ENCODE assay signal across 12 cellular contexts in the genomic region with DNA sequence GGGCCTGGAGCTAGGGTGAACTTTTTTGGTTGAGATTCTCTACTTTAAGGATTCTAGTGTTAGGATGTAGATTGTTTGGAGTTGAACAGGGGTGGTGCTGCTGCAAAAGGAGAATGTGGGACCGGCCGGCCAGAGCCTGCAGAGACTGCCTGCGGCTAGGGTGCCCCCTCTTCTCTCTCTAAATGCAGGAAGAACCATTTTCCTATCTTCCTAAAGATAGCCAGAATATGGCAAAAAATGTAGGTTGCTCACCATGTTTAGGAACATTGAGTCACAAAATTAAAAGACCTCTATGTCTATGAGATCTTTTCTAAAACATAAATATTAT. TPM values are rescaled to one million over a fixed set of nuclear protein-coding genes. Genes with fewer than 3 reads are reported as not detected.
DNase-seq lines count a peak whose midpoint lies in the region; ATAC-seq and TF ChIP-seq lines count a peak whose summit lies in the region.
"Had no signal": no experiment of that assay in that cellular context is flagged by ENCODE, and none has a peak within 500 bp of the region (broad histone marks: within the 10 kb centered on the region; RNA-seq: fewer than 3 reads in every experiment).

No MANE protein-coding gene starts in this region.

- no peaks in the 10 kb centered on the region for H3K27me3 Mint-ChIP-seq in CD8-positive, alpha-beta T cell (ENCODE audit: low read depth)
- no peaks in the 10 kb centered on the region for H3K27me3 Mint-ChIP-seq in WTC11 (ENCODE audit: low read depth)

- no peak overlapping the region for H3K27ac ChIP-seq in CD8-positive, alpha-beta T cell (ENCODE audit: low read depth, low read length)
- no peak overlapping the region for H3K27ac ChIP-seq in mesenchymal stem cell (ENCODE audit: low read length, poor library complexity, severe bottlenecking)
- H3K27ac ChIP-seq in stomach, result peak overlapping the region; percentile 1 to 68 (median 63)
- no peak overlapping the region for H3K27ac ChIP-seq in PC-9

- H3K4ac ChIP-seq in mesenchymal stem cell (ENCODE audit: low read depth in 1 of 2, low read length in 2 of 2), result no peak overlapping the region

- no peak overlapping the region for H2AFZ ChIP-seq in mesenchymal stem cell (ENCODE audit: low read depth, low read length)
- H2AFZ ChIP-seq in PC-9, result no peak overlapping the region

- no peak for TF ChIP-seq CTCF in CD8-positive, alpha-beta T cell (IDR thresholded peaks at IDR 0.05)
- TF ChIP-seq CTCF in WTC11 (IDR thresholded peaks at IDR 0.05) (no peak), stomach (IDR thresholded peaks at IDR 0.05) (no peak), PC-9 (conservative IDR thresholded peaks at IDR 0.05) (no peak)

- no peak overlapping the region for H2BK15ac ChIP-seq in mesenchymal stem cell (ENCODE audit: low read depth, poor library complexity, severe bottlenecking)

- H4K91ac ChIP-seq in mesenchymal stem cell (ENCODE audit: low read length), result no peak overlapping the region

- POLR2A ChIA-PET in CD8-positive, alpha-beta T cell (lab: Charles Lee), result no interaction called here
- POLR2A ChIA-PET in WTC11 (lab: Charles Lee) (no interaction called here), PC-9 (lab: Charles Lee; ENCODE audit: unreplicated experiment) (no interaction called here)

- H3K9ac ChIP-seq in mesenchymal stem cell (ENCODE audit: low read length), result peak overlapping the region; percentile 70

- peaks cover 2% of the 10 kb centered on the region for H3K79me1 ChIP-seq in mesenchymal stem cell (replicated peaks; ENCODE audit: low read length, poor library complexity, severe bottlenecking)

- H4K20me1 ChIP-seq in PC-9 (ENCODE audit: insufficient read depth), result peaks cover 3% of the 10 kb centered on the region; the same call in 1 of the 2 replicates

- CTCF ChIA-PET in CD8-positive, alpha-beta T cell (lab: Charles Lee), result no interaction called here
- CTCF ChIA-PET in WTC11 (lab: Charles Lee), result no interaction called here
- CTCF ChIA-PET in PC-9 (lab: Charles Lee), result no interaction called here

- peaks cover 28% of the 10 kb centered on the region for H3K36me3 Mint-ChIP-seq in CD8-positive, alpha-beta T cell
- peaks cover 6% of the 10 kb centered on the region for H3K36me3 Mint-ChIP-seq in WTC11

- no peak overlapping the region for H3K18ac ChIP-seq in mesenchymal stem cell (ENCODE audit: low read depth in 1 of 2, low read length in 2 of 2)

- ATAC-seq in CD8-positive, alpha-beta T cell, result no peak
- no peak for ATAC-seq in WTC11
- no peak for ATAC-seq in GM18519 (IDR thresholded peaks at IDR 0.05; ENCODE audit: low FRiP score, unreplicated experiment)

- WGBS in mesenchymal stem cell, result no CpG with 5 or more reads among the region's 3 CpGs
- WGBS in stomach, 5 donors, result 64 to 88% (median 70%) methylated on average over 3 of the region's 3 CpGs

- no peak overlapping the region for H2AK5ac ChIP-seq in mesenchymal stem cell (ENCODE audit: low read length, severe bottlenecking)

- peaks cover 13% of the 10 kb centered on the region for H3K4me1 ChIP-seq in CD8-positive, alpha-beta T cell (ENCODE audit: insufficient read depth, low read length)
- no peaks in the 10 kb centered on the region for H3K4me1 ChIP-seq in mesenchymal stem cell (ENCODE audit: control insufficient read depth, insufficient read depth, low read depth, low read length)
- H3K4me1 ChIP-seq in stomach, result peaks cover 0 to 31% (median 17%) of the 10 kb centered on the region in 4 donors
- H3K4me1 ChIP-seq in PC-9 (replicated peaks; ENCODE audit: insufficient read depth), result no peaks in the 10 kb centered on the region

- no peak for TF ChIP-seq POLR2A in stomach (IDR thresholded peaks at IDR 0.05)

- H2BK120ac ChIP-seq in mesenchymal stem cell (ENCODE audit: low read depth, low read length), result no peak overlapping the region

- no peak for TF ChIP-seq EP300 in stomach (IDR thresholded peaks at IDR 0.05)

- peaks cover 3% of the 10 kb centered on the region for H3K36me3 ChIP-seq in CD8-positive, alpha-beta T cell (ENCODE audit: insufficient read depth, low read length)
- H3K36me3 ChIP-seq in mesenchymal stem cell (ENCODE audit: control insufficient read depth in 1 of 2, insufficient read depth in 2 of 2, low read depth in 1 of 2, low read length in 2 of 2), result peaks cover 5 to 26% of the 10 kb centered on the region in 2 experiments
- peaks cover 19 to 44% (median 43%) of the 10 kb centered on the region in 4 donors for H3K36me3 ChIP-seq in stomach
- H3K36me3 ChIP-seq in PC-9 (ENCODE audit: low read depth), result no peaks in the 10 kb centered on the region

- H3K23ac ChIP-seq in mesenchymal stem cell (ENCODE audit: low read length in 2 of 2), result no peak overlapping the region

- no peak for DNase-seq in CD8-positive, alpha-beta T cell
- no peak for DNase-seq in WTC11 (ENCODE audit: low spot score)
- no peak for DNase-seq in mesenchymal stem cell
- no peak for DNase-seq in stomach
- DNase-seq in DMS53 (lab: John Stamatoyannopoulos, UW), result no peak
- no peak for DNase-seq in PC-9
- no peak for DNase-seq in NCI-H69 (lab: John Stamatoyannopoulos, UW)
- DNase-seq: activated effector memory CD4-positive, alpha-beta T cell treated with Interleukin-2 at 50 U/mL for 16 hours; endodermal cell; NCI-H2171 treated with DMSO at 0.1 percent for 48 hours had no signal

- no peak overlapping the region for H2BK12ac ChIP-seq in mesenchymal stem cell (ENCODE audit: low read length in 2 of 2)

- H3K27me3 ChIP-seq in CD8-positive, alpha-beta T cell (ENCODE audit: insufficient read depth, low read length), result no peaks in the 10 kb centered on the region
- H3K27me3 ChIP-seq in mesenchymal stem cell (ENCODE audit: control insufficient read depth in 1 of 2, insufficient read depth in 1 of 2, low read length in 2 of 2), result no peaks in the 10 kb centered on the region
- no peaks in the 10 kb centered on the region for H3K27me3 ChIP-seq in stomach
- H3K27me3 ChIP-seq in PC-9 (ENCODE audit: insufficient read depth, low read depth), result no peaks in the 10 kb centered on the region

- H3K9me3 Mint-ChIP-seq in CD8-positive, alpha-beta T cell, result no peaks in the 10 kb centered on the region
- H3K9me3 Mint-ChIP-seq in WTC11, result no peaks in the 10 kb centered on the region
- H3K9me3 Mint-ChIP-seq: CD14-positive monocyte, endodermal cell had no signal

- no peak overlapping the region for H2BK5ac ChIP-seq in mesenchymal stem cell (ENCODE audit: low read depth, low read length, poor library complexity, severe bottlenecking)

- H3F3A ChIP-seq in PC-9 (ENCODE audit: insufficient read depth, low read depth), result no peaks in the 10 kb centered on the region

- H3K4me1 Mint-ChIP-seq in CD8-positive, alpha-beta T cell (ENCODE audit: low read depth), result peaks cover 35% of the 10 kb centered on the region
- peaks cover 34% of the 10 kb centered on the region for H3K4me1 Mint-ChIP-seq in WTC11

- H3K4me2 ChIP-seq in mesenchymal stem cell (ENCODE audit: low read length, poor library complexity, severe bottlenecking), result no peak overlapping the region
- H3K4me2 ChIP-seq in PC-9, result no peak overlapping the region

- no peaks in the 10 kb centered on the region for H3K79me2 ChIP-seq in PC-9 (ENCODE audit: low read depth)

- H3K9me3 ChIP-seq in CD8-positive, alpha-beta T cell (ENCODE audit: low read length), result no peaks in the 10 kb centered on the region
- H3K9me3 ChIP-seq in mesenchymal stem cell (ENCODE audit: control insufficient read depth, low read length), result no peaks in the 10 kb centered on the region
- no peaks in the 10 kb centered on the region for H3K9me3 ChIP-seq in stomach
- H3K9me3 ChIP-seq in PC-9 (ENCODE audit: insufficient read depth, low read depth), result no peaks in the 10 kb centered on the region

- intact Hi-C loops in CD8-positive, alpha-beta T cell (cut with DNase I, micrococcal nuclease), result no loop called here
- intact Hi-C loops in stomach (cut with DNase I; ENCODE audit: low total_unique reads) (no loop called here), PC-9 (cut with micrococcal nuclease; ENCODE audit: unreplicated experiment) (no loop called here)

- no TSS peak for BruUV-seq in PC-9 (replicated peaks; lab: Mats Ljungman, UMichigan)

- peak overlapping the region; percentile 41 for H4K8ac ChIP-seq in mesenchymal stem cell (ENCODE audit: low read length)

- H3K9me2 ChIP-seq in PC-9 (ENCODE audit: insufficient read depth), result no peaks in the 10 kb centered on the region

- no peak overlapping the region for H3K4me3 ChIP-seq in CD8-positive, alpha-beta T cell (ENCODE audit: low read depth, low read length)
- H3K4me3 ChIP-seq in mesenchymal stem cell (ENCODE audit: insufficient read depth in 1 of 2, low read depth in 1 of 2, low read length in 2 of 2), result peak overlapping the region in 1 of 2 experiments; percentile 62
- peak overlapping the region in 2 of 4 donors; percentile 3 to 11 for H3K4me3 ChIP-seq in stomach
- no peak overlapping the region for H3K4me3 ChIP-seq in PC-9

- H3K14ac ChIP-seq in mesenchymal stem cell (ENCODE audit: low read length in 2 of 2), result no peak overlapping the region

- H3K4me3 Mint-ChIP-seq in CD8-positive, alpha-beta T cell, result no peak overlapping the region
- no peak overlapping the region for H3K4me3 Mint-ChIP-seq in WTC11
- H3K4me3 Mint-ChIP-seq: CD14-positive monocyte, endodermal cell had no signal

- H3K27ac Mint-ChIP-seq in CD8-positive, alpha-beta T cell, result peak overlapping the region; percentile 66
- peak overlapping the region; percentile 67 for H3K27ac Mint-ChIP-seq in WTC11
- H3K27ac Mint-ChIP-seq: endodermal cell had no signal

RNA-seq across cellular contexts. Expression of a gene that starts 39.5 kb away (rescaled TPM):
- total RNA-seq in CD8-positive, alpha-beta T cell, result 10 to 100 TPM; 14.4 to 14.8 TPM
- total RNA-seq in WTC11 (2021), result 9.4 to 10.3 TPM (median 9.7 TPM) in 3 replicates
- 3.9 TPM for polyA plus RNA-seq in mesenchymal stem cell (2013, experiment 1 of 2)
- polyA plus RNA-seq in mesenchymal stem cell (2013, experiment 2 of 2), result 3.5 TPM
- total RNA-seq in stomach, result 10 to 100 TPM in 3 of 5 donors, 1 to 10 TPM in 2; 2.9 to 23.2 (median 11.1) TPM
- 1 to 10 TPM; 2.8 to 4.7 (median 3.1) TPM for polyA plus RNA-seq in stomach
- total RNA-seq in PC-9 (2021), result 8.5 and 12.9 TPM in 2 replicates

RNA-seq across cellular contexts. Expression of a gene that starts 58.1 kb away (rescaled TPM):
- total RNA-seq in CD8-positive, alpha-beta T cell, result 10 to 100 TPM; 67.9 to 68.6 TPM
- total RNA-seq in WTC11 (2021) (91.4 to 107 TPM (median 93.0 TPM) in 3 replicates), stomach (100 to 1,000 TPM in 1 of 5 donors, 10 to 100 TPM in 3, 1 to 10 TPM in 1; 7.2 to 105 (median 21.4) TPM), PC-9 (2021) (84.1 and 87.1 TPM in 2 replicates)
- 58.1 TPM for polyA plus RNA-seq in mesenchymal stem cell (2013, experiment 1 of 2)
- 59.5 TPM for polyA plus RNA-seq in mesenchymal stem cell (2013, experiment 2 of 2)
- 10 to 100 TPM; 28.2 to 47.8 (median 47.6) TPM for polyA plus RNA-seq in stomach

Comparison
In these comparisons a context has a peak if more than half of its experiments do, and no peak if none do; other contexts are left out.
1. H3K27ac ChIP-seq: peak in stomach (5 of 5); none in CD8-positive, alpha-beta T cell (single experiment), mesenchymal stem cell (single experiment) and PC-9 (single experiment).